ENCODE assay signal across 12 cellular contexts in the genomic region with DNA sequence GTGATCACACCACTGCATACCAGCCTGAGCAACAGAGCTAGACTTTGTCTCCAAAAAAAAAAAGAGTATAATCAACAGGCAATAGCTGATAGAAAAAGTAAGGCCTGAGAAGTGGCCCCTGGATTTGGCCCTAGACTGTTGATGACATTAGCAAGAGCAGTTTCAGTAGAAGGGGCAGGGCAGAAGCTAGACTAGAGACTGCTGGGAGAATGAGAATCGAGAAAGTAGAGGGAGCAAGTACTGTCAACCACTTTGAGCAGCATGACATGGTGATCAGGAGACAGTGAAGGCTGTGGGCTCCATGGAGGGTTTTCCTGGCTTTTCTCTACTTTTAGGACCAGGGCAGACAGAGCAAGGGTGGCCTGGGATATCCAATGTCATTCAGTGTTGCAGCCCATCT. TPM values are rescaled to one million over a fixed set of nuclear protein-coding genes. Genes with fewer than 3 reads are reported as not detected.
DNase-seq lines count a peak whose midpoint lies in the region; ATAC-seq, FAIRE-seq and TF ChIP-seq lines count a peak whose summit lies in the region.
"Had no signal": no experiment of that assay in that cellular context is flagged by ENCODE, and none has a peak within 500 bp of the region (broad histone marks: within the 10 kb centered on the region; RNA-seq: fewer than 3 reads in every experiment).

No MANE protein-coding gene starts in this region.

- peaks cover 16% of the 10 kb centered on the region for H3K4me1 Mint-ChIP-seq in T-helper 2 cell treated with Interferon-gamma antibody and Interleukin-4, amounts not matched to agents 5 μg/mL and 100 μg/mL, for 36 hours (ENCODE audit: low read depth)

- no peaks in the 10 kb centered on the region for H3K9me3 Mint-ChIP-seq in T-helper 2 cell treated with Interferon-gamma antibody and Interleukin-4, amounts not matched to agents 5 μg/mL and 100 μg/mL, for 36 hours

- no peaks in the 10 kb centered on the region for H3K36me3 Mint-ChIP-seq in T-helper 2 cell treated with Interferon-gamma antibody and Interleukin-4, amounts not matched to agents 5 μg/mL and 100 μg/mL, for 36 hours (ENCODE audit: low read depth)
- H3K36me3 Mint-ChIP-seq: WTC11 had no signal

- ATAC-seq in GM19438 (IDR thresholded peaks at IDR 0.05; ENCODE audit: low read depth, unreplicated experiment) (peak; percentile 69), HG02938 (IDR thresholded peaks at IDR 0.05; ENCODE audit: unreplicated experiment) (peak; percentile 36), HG03469 (IDR thresholded peaks at IDR 0.05; ENCODE audit: unreplicated experiment) (no peak)

- no peak for TF ChIP-seq POLR2A in GM12891 (IDR thresholded peaks at IDR 0.05; ENCODE audit: low read depth, low read length)

- H3K4me3 Mint-ChIP-seq in T-helper 2 cell treated with Interferon-gamma antibody and Interleukin-4, amounts not matched to agents 5 μg/mL and 100 μg/mL, for 36 hours: no peak overlapping the region
- H3K4me3 Mint-ChIP-seq: WTC11 had no signal

- FAIRE-seq in GM12891 (lab: Jason Lieb, UNC): peak; percentile 59
- FAIRE-seq: endothelial cell of umbilical vein had no signal

- DNase-seq in GM12891 (ENCODE audit: insufficient read length, low spot score) (no peak), midbrain (lab: John Stamatoyannopoulos, UW) (no peak), HK-2 (ENCODE audit: unreplicated experiment) (no peak)
- no peak for DNase-seq in T-helper 2 cell treated with Interferon-gamma antibody and Interleukin-4, amounts not matched to agents 5 μg/mL and 100 μg/mL, for 36 hours (ENCODE audit: low spot score)
- DNase-seq in NK-92 treated with Interleukin-12 subunit alpha and Interleukin-12 subunit beta, amount 100 ng/mL, for 24 hours (lab: John Stamatoyannopoulos, UW): no peak
- DNase-seq: Caco-2, islet precursor cell had no signal

- peaks cover 19% of the 10 kb centered on the region for H3K27me3 Mint-ChIP-seq in T-helper 2 cell treated with Interferon-gamma antibody and Interleukin-4, amounts not matched to agents 5 μg/mL and 100 μg/mL, for 36 hours (ENCODE audit: low read depth)

- H3K27ac Mint-ChIP-seq in T-helper 2 cell treated with Interferon-gamma antibody and Interleukin-4, amounts not matched to agents 5 μg/mL and 100 μg/mL, for 36 hours: peak overlapping the region; percentile 9
- H3K27ac Mint-ChIP-seq: WTC11 had no signal

TF ChIP-seq in GM12891, 5 proteins besides CTCF, POLR2A, EP300 and RAD21:
- TF ChIP-seq PAX5 (IDR thresholded peaks at IDR 0.05; ENCODE audit: insufficient read depth, low read length, severe bottlenecking) (no peak), POLR2AphosphoS5 (IDR thresholded peaks at IDR 0.05; ENCODE audit: low read depth, low read length) (no peak), SPI1 (IDR thresholded peaks at IDR 0.05; ENCODE audit: low read depth, low read length) (no peak), TAF1 (IDR thresholded peaks at IDR 0.05; ENCODE audit: low read depth, low read length) (no peak), POU2F2 (IDR thresholded peaks at IDR 0.05; ENCODE audit: low read depth, low read length) (no peak)

RNA-seq across cellular contexts. Expression of a gene that starts 34.9 kb away (rescaled TPM):
- 35.2 TPM for polyA plus RNA-seq in GM12891 (2012; ENCODE audit: low read depth, missing spikeins)

RNA-seq across cellular contexts. Expression of a gene that starts 37.9 kb away (rescaled TPM):
- polyA plus RNA-seq in GM12891 (2012; ENCODE audit: low read depth, missing spikeins): not detected
- polyA plus RNA-seq: endothelial cell of umbilical vein had no signal
